ENCODE assay signal across 19 cellular contexts in the genomic region with DNA sequence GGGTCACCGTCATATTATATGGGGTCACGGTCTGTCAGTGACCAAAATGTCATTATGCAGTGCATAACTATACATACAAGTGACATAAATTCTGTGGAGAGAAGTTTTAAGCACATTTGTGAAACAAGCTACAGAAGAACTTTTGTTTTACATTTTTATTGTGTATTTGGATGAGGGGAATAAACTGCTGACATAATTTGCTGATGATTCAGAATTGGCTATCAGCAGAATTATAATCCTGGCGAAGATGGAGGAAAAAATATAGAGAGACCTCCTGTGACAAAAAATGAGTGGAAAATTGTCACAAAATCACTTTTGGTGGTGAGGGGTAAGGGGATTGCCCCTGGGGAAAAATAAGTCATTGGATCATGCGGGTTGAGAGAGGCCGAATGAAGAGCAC.
DNase-seq lines count a peak whose midpoint lies in the region; ATAC-seq, FAIRE-seq and TF ChIP-seq lines count a peak whose summit lies in the region.
"Had no signal": no experiment of that assay in that cellular context is flagged by ENCODE, and none has a peak within 500 bp of the region (broad histone marks: within the 10 kb centered on the region; RNA-seq: fewer than 3 reads in every experiment).

No MANE protein-coding gene starts in this region.

- no peaks in the 10 kb centered on the region for H3K36me3 ChIP-seq in SK-N-SH (replicated peaks in 1 of 2; ENCODE audit: control insufficient read depth in 1 of 2, insufficient read depth in 2 of 2, low read length in 1 of 2)
- H3K36me3 ChIP-seq in PC-3 (ENCODE audit: low read depth, low read length): no peaks in the 10 kb centered on the region
- no peaks in the 10 kb centered on the region for H3K36me3 ChIP-seq in mesodermal cell (ENCODE audit: control insufficient read depth, insufficient read depth, low read length)

- 92% methylated on average over 5 of the region's 5 CpGs for WGBS in SK-N-SH (ENCODE audit: low lambda C conversion rate)
- WGBS in A549 (ENCODE audit: missing lambda C conversion rate): 94% methylated on average over 5 of the region's 5 CpGs
- 92 to 96% methylated on average over 2 to 3 of the region's 5 CpGs for WGBS in mesodermal cell (ENCODE audit: insufficient coverage in 2 of 2), 2 experiments

- TF ChIP-seq CTCF in SK-N-SH (IDR thresholded peaks at IDR 0.05): no peak
- TF ChIP-seq CTCF in A549 (IDR thresholded peaks at IDR 0.05): no peak
- no peak for TF ChIP-seq CTCF in PC-3 (conservative IDR thresholded peaks at IDR 0.05; ENCODE audit: low read depth, low read length)

- no peak for TF ChIP-seq POLR2A in A549 (IDR thresholded peaks at IDR 0.05; ENCODE audit: low read length)

- H3K9me3 ChIP-seq in SK-N-SH (no peaks in the 10 kb centered on the region), A549 (no peaks in the 10 kb centered on the region), PC-3 (ENCODE audit: low read length) (no peaks in the 10 kb centered on the region), mesodermal cell (ENCODE audit: control insufficient read depth, low read length) (peaks cover 8% of the 10 kb centered on the region)

- peak overlapping the region in 1 of 2 experiments; percentile 89; a peak in 2 of 4 replicates for H3K27ac ChIP-seq in SK-N-SH (ENCODE audit: low read depth in 2 of 2, low read length in 1 of 2)
- H3K27ac ChIP-seq in A549: peak overlapping the region; percentile 69 to 83; a peak in 5 of 6 replicates
- no peak overlapping the region for H3K27ac ChIP-seq in PC-3 (ENCODE audit: low read length)
- peak overlapping the region; percentile 85 for H3K27ac ChIP-seq in mesodermal cell (ENCODE audit: low read depth, low read length, severe bottlenecking)

- H3K4me1 ChIP-seq in SK-N-SH (ENCODE audit: control insufficient read depth in 1 of 2, insufficient read depth in 2 of 2, low read depth in 1 of 2, low read length in 1 of 2) (peaks cover 6 to 12% of the 10 kb centered on the region in 2 experiments; a peak in 3 of 4 replicates), A549 (peaks cover 44% of the 10 kb centered on the region), PC-3 (ENCODE audit: insufficient read depth, low read length) (peaks cover 42% of the 10 kb centered on the region), mesodermal cell (ENCODE audit: control insufficient read depth, insufficient read depth, low read length, poor library complexity, severe bottlenecking) (peaks cover 47% of the 10 kb centered on the region)

- H3K27me3 ChIP-seq in SK-N-SH (ENCODE audit: insufficient read depth) (no peaks in the 10 kb centered on the region), PC-3 (ENCODE audit: low read length) (no peaks in the 10 kb centered on the region)

- CTCF ChIA-PET in SK-N-SH (lab: Yijun Ruan, JAX) (no interaction called here), A549 (lab: Yijun Ruan, JAX) (interaction anchor here (3.4 kb wide), 1 partner anchor 79 kb away, joined by 21 read pairs; no protein-coding TSS in a partner anchor), PC-3 (lab: Charles Lee) (interaction anchor here (0.6 kb wide), 1 partner anchor 59 kb away, joined by 8 read pairs; no protein-coding TSS in a partner anchor)

- H3K9ac ChIP-seq in SK-N-SH: no peak overlapping the region
- H3K9ac ChIP-seq in PC-3 (ENCODE audit: low read length): no peak overlapping the region

- FAIRE-seq in A549 (lab: Jason Lieb, UNC): no peak
- FAIRE-seq: RCC 7860 had no signal

- H4K20me1 ChIP-seq in SK-N-SH (ENCODE audit: insufficient read depth): no peaks in the 10 kb centered on the region
- no peaks in the 10 kb centered on the region for H4K20me1 ChIP-seq in PC-3 (ENCODE audit: low read length)

- H3K4me2 ChIP-seq in SK-N-SH (0 out of 2 replicates have a peak overlapping the region, but pooled peaks have one; percentile 51), A549 (peak overlapping the region; percentile 71; the same call in 2 of the 3 replicates), PC-3 (ENCODE audit: low read length) (0 out of 2 replicates have a peak overlapping the region, but pooled peaks have one; percentile 57)

- no peaks in the 10 kb centered on the region for H3K9me2 ChIP-seq in SK-N-SH
- no peaks in the 10 kb centered on the region for H3K9me2 ChIP-seq in PC-3 (replicated peaks; ENCODE audit: low read length)

- intact Hi-C loops in PC-3 (cut with micrococcal nuclease): loop anchor here (5.0 kb wide), 1 partner anchor 67 kb away; no protein-coding TSS in a partner anchor

- TF ChIP-seq RAD21 in SK-N-SH (IDR thresholded peaks at IDR 0.05; ENCODE audit: low read length) (no peak), A549 (conservative IDR thresholded peaks at IDR 0.05 in 1 of 2, IDR thresholded peaks at IDR 0.05 in 1 of 2) (no peak)

- ATAC-seq in SK-N-SH treated with all-trans-retinoic acid at 6 μM for 48 hours: no peak
- ATAC-seq in A549: no peak
- no peak for ATAC-seq in PC-3
- no peak for ATAC-seq in GM21717 (IDR thresholded peaks at IDR 0.05; ENCODE audit: unreplicated experiment)

- POLR2A ChIA-PET in SK-N-SH (lab: Yijun Ruan, JAX): no interaction called here
- POLR2A ChIA-PET in A549 (lab: Yijun Ruan, JAX): no interaction called here
- POLR2A ChIA-PET in PC-3 (lab: Charles Lee; ENCODE audit: unreplicated experiment): no interaction called here

- DNase-seq in SK-N-SH: no peak
- no peak for DNase-seq in A549 (ENCODE audit: low read depth in 1 of 2, low spot score in 1 of 2)
- DNase-seq in PC-3: no peak
- DNase-seq in activated effector memory CD4-positive, alpha-beta T cell treated with anti-CD3 and anti-CD28 coated beads, Interleukin-2, amount 50 U/mL, for 16 hours: no peak
- no peak for DNase-seq in NCI-H82 (lab: John Stamatoyannopoulos, UW)
- DNase-seq: DMS79; H7; HFFc6; NCI-H1105; NCI-H146; NCI-H2029; NCI-H2227 treated with DMSO at 0.1 percent for 48 hours; NCI-H510A; NK-92 treated with Interleukin-12 subunit alpha and Interleukin-12 subunit beta, amount 100 ng/mL, for 24 hours; SW 1271 had no signal

- H2AFZ ChIP-seq in SK-N-SH (ENCODE audit: low read depth): no peak overlapping the region
- no peak overlapping the region for H2AFZ ChIP-seq in PC-3 (ENCODE audit: low read length)

- H3F3A ChIP-seq in SK-N-SH (replicated peaks; ENCODE audit: insufficient read depth): peaks cover 14% of the 10 kb centered on the region
- H3F3A ChIP-seq in PC-3 (ENCODE audit: low read length, unreplicated experiment): no peaks in the 10 kb centered on the region

- BruUV-seq in PC-3 (replicated peaks; lab: Mats Ljungman, UMichigan): no TSS peak

- no peaks in the 10 kb centered on the region for H3K79me2 ChIP-seq in SK-N-SH (ENCODE audit: insufficient read depth)
- H3K79me2 ChIP-seq in PC-3 (ENCODE audit: low read length): no peaks in the 10 kb centered on the region

- H3K4me3 ChIP-seq in SK-N-SH (ENCODE audit: low read depth in 2 of 2, low read length in 1 of 2): no peak overlapping the region
- H3K4me3 ChIP-seq in A549: no peak overlapping the region
- H3K4me3 ChIP-seq in PC-3 (ENCODE audit: low read length): no peak overlapping the region
- no peak overlapping the region for H3K4me3 ChIP-seq in mesodermal cell (ENCODE audit: extremely low read depth, insufficient read depth, low read length, poor library complexity, severe bottlenecking)

- TF ChIP-seq EP300 in SK-N-SH (IDR thresholded peaks at IDR 0.05; ENCODE audit: borderline replicate concordance in 1 of 2, low read depth in 1 of 2, low read length in 1 of 2) (no peak), A549 (IDR thresholded peaks at IDR 0.05) (no peak)

TF ChIP-seq in SK-N-SH, 30 proteins besides CTCF, POLR2A, EP300 and RAD21 (continues in another document):
- TF ChIP-seq FOSL2 (IDR thresholded peaks at IDR 0.05; ENCODE audit: borderline replicate concordance, low read depth) (no peak), POLR2AphosphoS5 (IDR thresholded peaks at IDR 0.05; ENCODE audit: low read depth, low read length) (no peak), TEAD4 (IDR thresholded peaks at IDR 0.05; ENCODE audit: borderline replicate concordance, insufficient read depth) (no peak)
- TF ChIP-seq, protein P1, sequence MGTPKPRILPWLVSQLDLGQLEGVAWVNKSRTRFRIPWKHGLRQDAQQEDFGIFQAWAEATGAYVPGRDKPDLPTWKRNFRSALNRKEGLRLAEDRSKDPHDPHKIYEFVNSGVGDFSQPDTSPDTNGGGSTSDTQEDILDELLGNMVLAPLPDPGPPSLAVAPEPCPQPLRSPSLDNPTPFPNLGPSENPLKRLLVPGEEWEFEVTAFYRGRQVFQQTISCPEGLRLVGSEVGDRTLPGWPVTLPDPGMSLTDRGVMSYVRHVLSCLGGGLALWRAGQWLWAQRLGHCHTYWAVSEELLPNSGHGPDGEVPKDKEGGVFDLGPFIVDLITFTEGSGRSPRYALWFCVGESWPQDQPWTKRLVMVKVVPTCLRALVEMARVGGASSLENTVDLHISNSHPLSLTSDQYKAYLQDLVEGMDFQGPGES (IDR thresholded peaks at IDR 0.05; ENCODE audit: low read depth, low read length): no peak

TF ChIP-seq in SK-N-SH treated with all-trans-retinoic acid at 6 μM for 48 hours, 23 proteins besides CTCF, POLR2A, EP300 and RAD21 (continues in another document):
- TF ChIP-seq, protein P2, sequence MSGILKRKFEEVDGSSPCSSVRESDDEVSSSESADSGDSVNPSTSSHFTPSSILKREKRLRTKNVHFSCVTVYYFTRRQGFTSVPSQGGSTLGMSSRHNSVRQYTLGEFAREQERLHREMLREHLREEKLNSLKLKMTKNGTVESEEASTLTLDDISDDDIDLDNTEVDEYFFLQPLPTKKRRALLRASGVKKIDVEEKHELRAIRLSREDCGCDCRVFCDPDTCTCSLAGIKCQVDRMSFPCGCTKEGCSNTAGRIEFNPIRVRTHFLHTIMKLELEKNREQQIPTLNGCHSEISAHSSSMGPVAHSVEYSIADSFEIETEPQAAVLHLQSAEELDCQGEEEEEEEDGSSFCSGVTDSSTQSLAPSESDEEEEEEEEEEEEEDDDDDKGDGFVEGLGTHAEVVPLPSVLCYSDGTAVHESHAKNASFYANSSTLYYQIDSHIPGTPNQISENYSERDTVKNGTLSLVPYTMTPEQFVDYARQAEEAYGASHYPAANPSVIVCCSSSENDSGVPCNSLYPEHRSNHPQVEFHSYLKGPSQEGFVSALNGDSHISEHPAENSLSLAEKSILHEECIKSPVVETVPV (CRISPR knock-in tag; IDR thresholded peaks at IDR 0.05): no peak
- no peak for TF ChIP-seq ISL1 (CRISPR knock-in tag; IDR thresholded peaks at IDR 0.05)
